Comparison of ENCODE assay signal across 6 cellular contexts in genomic region chr9:21334603-21334968, GRCh38. TPM values are rescaled to one million over a fixed set of nuclear protein-coding genes. Genes with fewer than 3 reads are reported as not detected.
DNase-seq lines count a peak whose midpoint lies in the region; ATAC-seq, FAIRE-seq and TF ChIP-seq lines count a peak whose summit lies in the region.

No MANE protein-coding gene starts in this region.

- ATAC-seq in HG03135 (IDR thresholded peaks at IDR 0.05; ENCODE audit: unreplicated experiment) = peak; percentile 29

- no peaks in the 10 kb centered on the region for H3K9me3 ChIP-seq in neuron (ENCODE audit: low read length)

- H3K4me3 ChIP-seq in GM12864 (ENCODE audit: low read depth, low read length) (peak overlapping the region; percentile 95), bronchial epithelial cell (ENCODE audit: low read depth, low read length) (peak overlapping the region; percentile 54), neuron (ENCODE audit: low read length) (peak overlapping the region; percentile 70)

- H3K36me3 ChIP-seq in bronchial epithelial cell (ENCODE audit: control insufficient read depth, insufficient read depth, low read length) (peaks cover 5% of the 10 kb centered on the region), neuron (ENCODE audit: insufficient read depth, low read length) (peaks cover 18% of the 10 kb centered on the region)

- peaks cover 28% of the 10 kb centered on the region for H3K4me1 ChIP-seq in neuron (ENCODE audit: insufficient read depth, low read length)

- no peaks in the 10 kb centered on the region for H3K27me3 ChIP-seq in bronchial epithelial cell (ENCODE audit: control insufficient read depth, insufficient read depth, low read length)
- H3K27me3 ChIP-seq in neuron (ENCODE audit: insufficient read depth, low read length) = no peaks in the 10 kb centered on the region

- peak; percentile 94 for FAIRE-seq in bronchial epithelial cell (lab: Jason Lieb, UNC)

- DNase-seq in GM12864 (ENCODE audit: low read depth) (no peak), bronchial epithelial cell (ENCODE audit: low read depth) (no peak), NCI-H1436 (lab: John Stamatoyannopoulos, UW) (no peak)
- no peak for DNase-seq in activated CD8-positive, alpha-beta memory T cell treated with anti-CD3 and anti-CD28 coated beads, Interleukin-2, amount 50 U/mL, for 48 hours

- TF ChIP-seq CTCF in GM12864 (IDR thresholded peaks at IDR 0.05; ENCODE audit: low read depth, low read length, missing control alignments) = no peak
- no peak for TF ChIP-seq CTCF in bronchial epithelial cell (IDR thresholded peaks at IDR 0.05; ENCODE audit: insufficient read depth, low read length, severe bottlenecking)

- peak overlapping the region; percentile 66 for H2AFZ ChIP-seq in neuron (ENCODE audit: low read depth, low read length)

RNA-seq across cellular contexts. Expression of gene KLHL9, which starts 0.6 kb away (rescaled TPM):
- 22.9 and 25.6 TPM in 2 replicates for total RNA-seq in bronchial epithelial cell

RNA-seq across cellular contexts. Expression of gene IFNA6, which starts 16.1 kb away (rescaled TPM):
- not detected in 2 replicates for total RNA-seq in bronchial epithelial cell

RNA-seq across cellular contexts. Expression of gene IFNA5, which starts 29.5 kb away (rescaled TPM):
- total RNA-seq in bronchial epithelial cell = not detected in 2 replicates

RNA-seq across cellular contexts. Expression of gene IFNA13, which starts 33.3 kb away (rescaled TPM):
- total RNA-seq in bronchial epithelial cell = not detected in 2 replicates

RNA-seq across cellular contexts. Expression of gene IFNA2, which starts 50.6 kb away (rescaled TPM):
- not detected in 2 replicates for total RNA-seq in bronchial epithelial cell
